In the genomic region with DNA sequence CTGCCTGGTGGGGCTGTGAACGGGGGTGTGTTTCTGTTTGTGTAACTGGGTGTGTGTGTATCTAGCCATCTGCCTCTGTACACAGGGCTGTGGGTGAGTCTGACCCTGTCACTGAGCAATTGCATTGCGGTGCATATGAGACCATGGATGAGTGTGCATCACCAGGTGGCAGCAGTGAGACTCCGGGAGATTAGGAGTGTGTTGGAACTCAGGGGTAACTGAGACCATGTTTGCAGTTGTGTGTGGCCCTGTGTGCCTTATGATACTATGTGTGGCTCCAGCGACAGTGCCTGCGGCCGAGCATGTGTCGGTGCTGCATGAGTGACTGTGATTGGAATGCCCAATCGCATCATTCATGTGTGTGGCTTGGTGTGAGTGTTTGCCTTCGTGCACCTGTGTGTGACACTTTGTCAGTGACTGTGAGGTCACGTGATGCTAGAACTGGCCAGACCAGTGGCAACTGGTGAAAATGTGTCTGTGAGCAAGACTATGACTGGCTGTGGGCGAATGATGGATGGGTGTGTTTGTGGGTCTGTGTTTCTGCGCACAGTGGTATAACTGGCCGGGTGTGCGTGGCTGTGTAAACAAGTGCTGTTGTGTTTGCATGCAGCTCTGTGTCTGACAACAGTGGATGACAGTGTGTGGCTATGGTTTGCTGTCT, we compare ENCODE assay signal across 1 cellular context.
TF ChIP-seq lines count a peak whose summit lies in the region.

No MANE protein-coding gene starts in this region.

TF ChIP-seq in HepG2, 621 proteins besides CTCF, POLR2A, EP300 and RAD21 (continued from another document):
- TF ChIP-seq, protein P1, sequence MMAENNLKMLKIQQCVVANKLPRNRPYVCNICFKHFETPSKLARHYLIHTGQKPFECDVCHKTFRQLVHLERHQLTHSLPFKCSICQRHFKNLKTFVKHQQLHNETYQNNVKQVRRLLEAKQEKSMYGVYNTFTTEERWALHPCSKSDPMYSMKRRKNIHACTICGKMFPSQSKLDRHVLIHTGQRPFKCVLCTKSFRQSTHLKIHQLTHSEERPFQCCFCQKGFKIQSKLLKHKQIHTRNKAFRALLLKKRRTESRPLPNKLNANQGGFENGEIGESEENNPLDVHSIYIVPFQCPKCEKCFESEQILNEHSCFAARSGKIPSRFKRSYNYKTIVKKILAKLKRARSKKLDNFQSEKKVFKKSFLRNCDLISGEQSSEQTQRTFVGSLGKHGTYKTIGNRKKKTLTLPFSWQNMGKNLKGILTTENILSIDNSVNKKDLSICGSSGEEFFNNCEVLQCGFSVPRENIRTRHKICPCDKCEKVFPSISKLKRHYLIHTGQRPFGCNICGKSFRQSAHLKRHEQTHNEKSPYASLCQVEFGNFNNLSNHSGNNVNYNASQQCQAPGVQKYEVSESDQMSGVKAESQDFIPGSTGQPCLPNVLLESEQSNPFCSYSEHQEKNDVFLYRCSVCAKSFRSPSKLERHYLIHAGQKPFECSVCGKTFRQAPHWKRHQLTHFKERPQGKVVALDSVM (CRISPR knock-in tag; IDR thresholded peaks at IDR 0.05): no peak
- TF ChIP-seq MAFK (conservative IDR thresholded peaks at IDR 0.05 in 1 of 2, IDR thresholded peaks at IDR 0.05 in 1 of 2; ENCODE audit: low read length in 2 of 2): no peak
- TF ChIP-seq, protein P2, sequence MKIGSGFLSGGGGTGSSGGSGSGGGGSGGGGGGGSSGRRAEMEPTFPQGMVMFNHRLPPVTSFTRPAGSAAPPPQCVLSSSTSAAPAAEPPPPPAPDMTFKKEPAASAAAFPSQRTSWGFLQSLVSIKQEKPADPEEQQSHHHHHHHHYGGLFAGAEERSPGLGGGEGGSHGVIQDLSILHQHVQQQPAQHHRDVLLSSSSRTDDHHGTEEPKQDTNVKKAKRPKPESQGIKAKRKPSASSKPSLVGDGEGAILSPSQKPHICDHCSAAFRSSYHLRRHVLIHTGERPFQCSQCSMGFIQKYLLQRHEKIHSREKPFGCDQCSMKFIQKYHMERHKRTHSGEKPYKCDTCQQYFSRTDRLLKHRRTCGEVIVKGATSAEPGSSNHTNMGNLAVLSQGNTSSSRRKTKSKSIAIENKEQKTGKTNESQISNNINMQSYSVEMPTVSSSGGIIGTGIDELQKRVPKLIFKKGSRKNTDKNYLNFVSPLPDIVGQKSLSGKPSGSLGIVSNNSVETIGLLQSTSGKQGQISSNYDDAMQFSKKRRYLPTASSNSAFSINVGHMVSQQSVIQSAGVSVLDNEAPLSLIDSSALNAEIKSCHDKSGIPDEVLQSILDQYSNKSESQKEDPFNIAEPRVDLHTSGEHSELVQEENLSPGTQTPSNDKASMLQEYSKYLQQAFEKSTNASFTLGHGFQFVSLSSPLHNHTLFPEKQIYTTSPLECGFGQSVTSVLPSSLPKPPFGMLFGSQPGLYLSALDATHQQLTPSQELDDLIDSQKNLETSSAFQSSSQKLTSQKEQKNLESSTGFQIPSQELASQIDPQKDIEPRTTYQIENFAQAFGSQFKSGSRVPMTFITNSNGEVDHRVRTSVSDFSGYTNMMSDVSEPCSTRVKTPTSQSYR (CRISPR knock-in tag; IDR thresholded peaks at IDR 0.05; ENCODE audit: borderline replicate concordance): peak; percentile 11; the same call in 1 of the 2 replicates
- TF ChIP-seq ZNF354B (CRISPR knock-in tag; IDR thresholded peaks at IDR 0.05): no peak
- TF ChIP-seq ZNF337 (CRISPR knock-in tag; IDR thresholded peaks at IDR 0.05; ENCODE audit: borderline replicate concordance, low read depth): 0 out of 2 replicates have a peak, but pooled peaks have one; percentile 61
- TF ChIP-seq ZFP90 (CRISPR knock-in tag; IDR thresholded peaks at IDR 0.05; ENCODE audit: borderline replicate concordance): 0 out of 2 replicates have a peak, but pooled peaks have one; percentile 69
- TF ChIP-seq MED13 (CRISPR knock-in tag; IDR thresholded peaks at IDR 0.05): no peak
- TF ChIP-seq ZNF33B (CRISPR knock-in tag; IDR thresholded peaks at IDR 0.05): no peak
- peak; percentile 37 for TF ChIP-seq ASH2L (IDR thresholded peaks at IDR 0.05; ENCODE audit: insufficient read length, low read depth, low read length)
- no peak for TF ChIP-seq ATF7-NPFF (CRISPR knock-in tag; IDR thresholded peaks at IDR 0.05; ENCODE audit: low read depth)
- peak; percentile 57; the same call in 1 of the 2 replicates for TF ChIP-seq ZNF136 (CRISPR knock-in tag; IDR thresholded peaks at IDR 0.05; ENCODE audit: low read depth)
- no peak for TF ChIP-seq ZNF713 (CRISPR knock-in tag; IDR thresholded peaks at IDR 0.05)
- TF ChIP-seq U2AF2 (IDR thresholded peaks at IDR 0.05; ENCODE audit: low read depth, low read length): no peak
- TF ChIP-seq GTF3A (CRISPR knock-in tag; conservative IDR thresholded peaks at IDR 0.05): no peak; the same call in 1 of the 2 replicates
- TF ChIP-seq, protein P3, sequence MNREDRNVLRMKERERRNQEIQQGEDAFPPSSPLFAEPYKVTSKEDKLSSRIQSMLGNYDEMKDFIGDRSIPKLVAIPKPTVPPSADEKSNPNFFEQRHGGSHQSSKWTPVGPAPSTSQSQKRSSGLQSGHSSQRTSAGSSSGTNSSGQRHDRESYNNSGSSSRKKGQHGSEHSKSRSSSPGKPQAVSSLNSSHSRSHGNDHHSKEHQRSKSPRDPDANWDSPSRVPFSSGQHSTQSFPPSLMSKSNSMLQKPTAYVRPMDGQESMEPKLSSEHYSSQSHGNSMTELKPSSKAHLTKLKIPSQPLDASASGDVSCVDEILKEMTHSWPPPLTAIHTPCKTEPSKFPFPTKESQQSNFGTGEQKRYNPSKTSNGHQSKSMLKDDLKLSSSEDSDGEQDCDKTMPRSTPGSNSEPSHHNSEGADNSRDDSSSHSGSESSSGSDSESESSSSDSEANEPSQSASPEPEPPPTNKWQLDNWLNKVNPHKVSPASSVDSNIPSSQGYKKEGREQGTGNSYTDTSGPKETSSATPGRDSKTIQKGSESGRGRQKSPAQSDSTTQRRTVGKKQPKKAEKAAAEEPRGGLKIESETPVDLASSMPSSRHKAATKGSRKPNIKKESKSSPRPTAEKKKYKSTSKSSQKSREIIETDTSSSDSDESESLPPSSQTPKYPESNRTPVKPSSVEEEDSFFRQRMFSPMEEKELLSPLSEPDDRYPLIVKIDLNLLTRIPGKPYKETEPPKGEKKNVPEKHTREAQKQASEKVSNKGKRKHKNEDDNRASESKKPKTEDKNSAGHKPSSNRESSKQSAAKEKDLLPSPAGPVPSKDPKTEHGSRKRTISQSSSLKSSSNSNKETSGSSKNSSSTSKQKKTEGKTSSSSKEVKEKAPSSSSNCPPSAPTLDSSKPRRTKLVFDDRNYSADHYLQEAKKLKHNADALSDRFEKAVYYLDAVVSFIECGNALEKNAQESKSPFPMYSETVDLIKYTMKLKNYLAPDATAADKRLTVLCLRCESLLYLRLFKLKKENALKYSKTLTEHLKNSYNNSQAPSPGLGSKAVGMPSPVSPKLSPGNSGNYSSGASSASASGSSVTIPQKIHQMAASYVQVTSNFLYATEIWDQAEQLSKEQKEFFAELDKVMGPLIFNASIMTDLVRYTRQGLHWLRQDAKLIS (CRISPR knock-in tag; IDR thresholded peaks at IDR 0.05): no peak
- TF ChIP-seq ZNF331 (CRISPR knock-in tag; IDR thresholded peaks at IDR 0.05): peak; percentile 84
- no peak for TF ChIP-seq NFRKB (IDR thresholded peaks at IDR 0.05)
- 0 out of 2 replicates have a peak, but pooled peaks have one; percentile 10 for TF ChIP-seq TBX3 (IDR thresholded peaks at IDR 0.05; ENCODE audit: borderline replicate concordance)
- no peak for TF ChIP-seq SRSF1 (optimal IDR thresholded peaks at IDR 0.05; ENCODE audit: low read depth, low read length)
- TF ChIP-seq, protein P4, sequence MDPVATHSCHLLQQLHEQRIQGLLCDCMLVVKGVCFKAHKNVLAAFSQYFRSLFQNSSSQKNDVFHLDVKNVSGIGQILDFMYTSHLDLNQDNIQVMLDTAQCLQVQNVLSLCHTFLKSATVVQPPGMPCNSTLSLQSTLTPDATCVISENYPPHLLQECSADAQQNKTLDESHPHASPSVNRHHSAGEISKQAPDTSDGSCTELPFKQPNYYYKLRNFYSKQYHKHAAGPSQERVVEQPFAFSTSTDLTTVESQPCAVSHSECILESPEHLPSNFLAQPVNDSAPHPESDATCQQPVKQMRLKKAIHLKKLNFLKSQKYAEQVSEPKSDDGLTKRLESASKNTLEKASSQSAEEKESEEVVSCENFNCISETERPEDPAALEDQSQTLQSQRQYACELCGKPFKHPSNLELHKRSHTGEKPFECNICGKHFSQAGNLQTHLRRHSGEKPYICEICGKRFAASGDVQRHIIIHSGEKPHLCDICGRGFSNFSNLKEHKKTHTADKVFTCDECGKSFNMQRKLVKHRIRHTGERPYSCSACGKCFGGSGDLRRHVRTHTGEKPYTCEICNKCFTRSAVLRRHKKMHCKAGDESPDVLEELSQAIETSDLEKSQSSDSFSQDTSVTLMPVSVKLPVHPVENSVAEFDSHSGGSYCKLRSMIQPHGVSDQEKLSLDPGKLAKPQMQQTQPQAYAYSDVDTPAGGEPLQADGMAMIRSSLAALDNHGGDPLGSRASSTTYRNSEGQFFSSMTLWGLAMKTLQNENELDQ (CRISPR knock-in tag; IDR thresholded peaks at IDR 0.05; ENCODE audit: borderline replicate concordance): peak; percentile 30; the same call in 1 of the 2 replicates
- TF ChIP-seq, protein P5, sequence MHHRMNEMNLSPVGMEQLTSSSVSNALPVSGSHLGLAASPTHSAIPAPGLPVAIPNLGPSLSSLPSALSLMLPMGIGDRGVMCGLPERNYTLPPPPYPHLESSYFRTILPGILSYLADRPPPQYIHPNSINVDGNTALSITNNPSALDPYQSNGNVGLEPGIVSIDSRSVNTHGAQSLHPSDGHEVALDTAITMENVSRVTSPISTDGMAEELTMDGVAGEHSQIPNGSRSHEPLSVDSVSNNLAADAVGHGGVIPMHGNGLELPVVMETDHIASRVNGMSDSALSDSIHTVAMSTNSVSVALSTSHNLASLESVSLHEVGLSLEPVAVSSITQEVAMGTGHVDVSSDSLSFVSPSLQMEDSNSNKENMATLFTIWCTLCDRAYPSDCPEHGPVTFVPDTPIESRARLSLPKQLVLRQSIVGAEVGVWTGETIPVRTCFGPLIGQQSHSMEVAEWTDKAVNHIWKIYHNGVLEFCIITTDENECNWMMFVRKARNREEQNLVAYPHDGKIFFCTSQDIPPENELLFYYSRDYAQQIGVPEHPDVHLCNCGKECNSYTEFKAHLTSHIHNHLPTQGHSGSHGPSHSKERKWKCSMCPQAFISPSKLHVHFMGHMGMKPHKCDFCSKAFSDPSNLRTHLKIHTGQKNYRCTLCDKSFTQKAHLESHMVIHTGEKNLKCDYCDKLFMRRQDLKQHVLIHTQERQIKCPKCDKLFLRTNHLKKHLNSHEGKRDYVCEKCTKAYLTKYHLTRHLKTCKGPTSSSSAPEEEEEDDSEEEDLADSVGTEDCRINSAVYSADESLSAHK (CRISPR knock-in tag; IDR thresholded peaks at IDR 0.05; ENCODE audit: borderline replicate concordance): no peak
- peak; percentile 84 for TF ChIP-seq SMC3 (IDR thresholded peaks at IDR 0.05; ENCODE audit: low read length)
- no peak for TF ChIP-seq TCF7L2 (IDR thresholded peaks at IDR 0.05; ENCODE audit: low read depth, low read length)
- peak; percentile 90; the same call in 1 of the 2 replicates for TF ChIP-seq ZNF207 (IDR thresholded peaks at IDR 0.05; ENCODE audit: borderline replicate concordance)
- TF ChIP-seq ZNF569 (CRISPR knock-in tag; IDR thresholded peaks at IDR 0.05; ENCODE audit: borderline replicate concordance): no peak
- TF ChIP-seq CENPX (CRISPR knock-in tag; IDR thresholded peaks at IDR 0.05): no peak
- TF ChIP-seq HOXA3 (CRISPR knock-in tag; IDR thresholded peaks at IDR 0.05): no peak; the same call in 1 of the 2 replicates
- TF ChIP-seq CBX2 (IDR thresholded peaks at IDR 0.05; ENCODE audit: low read depth, low read length): no peak
- TF ChIP-seq CBX2 (CRISPR knock-in tag; IDR thresholded peaks at IDR 0.05; ENCODE audit: low read depth): no peak
- no peak; the same call in 1 of the 2 replicates for TF ChIP-seq MYNN (CRISPR knock-in tag; IDR thresholded peaks at IDR 0.05; ENCODE audit: low read depth)
- TF ChIP-seq YEATS4 (CRISPR knock-in tag; IDR thresholded peaks at IDR 0.05; ENCODE audit: borderline replicate concordance): peak; percentile 83
- TF ChIP-seq, protein P6, sequence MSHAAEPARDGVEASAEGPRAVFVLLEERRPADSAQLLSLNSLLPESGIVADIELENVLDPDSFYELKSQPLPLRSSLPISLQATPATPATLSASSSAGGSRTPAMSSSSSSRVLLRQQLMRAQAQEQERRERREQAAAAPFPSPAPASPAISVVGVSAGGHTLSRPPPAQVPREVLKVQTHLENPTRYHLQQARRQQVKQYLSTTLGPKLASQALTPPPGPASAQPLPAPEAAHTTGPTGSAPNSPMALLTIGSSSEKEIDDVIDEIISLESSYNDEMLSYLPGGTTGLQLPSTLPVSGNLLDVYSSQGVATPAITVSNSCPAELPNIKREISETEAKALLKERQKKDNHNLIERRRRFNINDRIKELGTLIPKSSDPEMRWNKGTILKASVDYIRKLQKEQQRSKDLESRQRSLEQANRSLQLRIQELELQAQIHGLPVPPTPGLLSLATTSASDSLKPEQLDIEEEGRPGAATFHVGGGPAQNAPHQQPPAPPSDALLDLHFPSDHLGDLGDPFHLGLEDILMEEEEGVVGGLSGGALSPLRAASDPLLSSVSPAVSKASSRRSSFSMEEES (CRISPR knock-in tag; IDR thresholded peaks at IDR 0.05): 0 out of 2 replicates have a peak, but pooled peaks have one; percentile 47
- TF ChIP-seq ETV5 (CRISPR knock-in tag; IDR thresholded peaks at IDR 0.05; ENCODE audit: borderline replicate concordance): no peak; the same call in 1 of the 2 replicates
- TF ChIP-seq ZNF317 (CRISPR knock-in tag; IDR thresholded peaks at IDR 0.05): peak; percentile 17; the same call in 1 of the 2 replicates
- TF ChIP-seq, protein P7, sequence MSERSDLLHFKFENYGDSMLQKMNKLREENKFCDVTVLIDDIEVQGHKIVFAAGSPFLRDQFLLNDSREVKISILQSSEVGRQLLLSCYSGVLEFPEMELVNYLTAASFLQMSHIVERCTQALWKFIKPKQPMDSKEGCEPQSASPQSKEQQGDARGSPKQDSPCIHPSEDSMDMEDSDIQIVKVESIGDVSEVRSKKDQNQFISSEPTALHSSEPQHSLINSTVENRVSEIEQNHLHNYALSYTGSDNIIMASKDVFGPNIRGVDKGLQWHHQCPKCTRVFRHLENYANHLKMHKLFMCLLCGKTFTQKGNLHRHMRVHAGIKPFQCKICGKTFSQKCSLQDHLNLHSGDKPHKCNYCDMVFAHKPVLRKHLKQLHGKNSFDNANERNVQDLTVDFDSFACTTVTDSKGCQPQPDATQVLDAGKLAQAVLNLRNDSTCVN (CRISPR knock-in tag; IDR thresholded peaks at IDR 0.05; ENCODE audit: borderline replicate concordance): no peak
